36 cellular contexts compared by ENCODE assay signal in genomic region chr5:174431504-174431903, GRCh38.
"Had no signal": no experiment of that assay in that cellular context is flagged by ENCODE, and none has a peak within 500 bp of the region (broad histone marks: within the 10 kb centered on the region; RNA-seq: fewer than 3 reads in every experiment).

No MANE protein-coding gene starts in this region.

- H3K27ac Mint-ChIP-seq: activated naive CD4-positive, alpha-beta T cell treated with anti-CD3 and anti-CD28 coated beads for 36 hours; activated naive CD8-positive, alpha-beta T cell treated with anti-CD3 and anti-CD28 coated beads for 36 hours; activated T-helper 1 cell treated with anti-CD3 and anti-CD28 coated beads, Interleukin-12 subunit alpha, Interleukin-12 subunit beta, Interleukin-2, Interleukin-4 antibody, amounts not matched to agents 30 ng/mL and 10 ng/mL and 1 ng/mL, durations not matched to agents 14 hours and 24 hours and 36 hours; brain; effector memory CD8-positive, alpha-beta T cell; mesothelial cell of epicardium; nephron progenitor cell; stimulated activated effector memory CD8-positive, alpha-beta T cell treated with anti-CD3 and anti-CD28 coated beads, Interleukin-12 subunit alpha, Interleukin-12 subunit beta, amount 100 ng/mL, for 72 hours; stimulated activated naive CD8-positive, alpha-beta T cell treated with anti-CD3 and anti-CD28 coated beads, Interleukin-15, Interleukin-2, amounts not matched to agents 100 ng/mL and 50 ng/mL, for 24 hours had no signal

- ATAC-seq: effector memory CD8-positive, alpha-beta T cell; gastroesophageal sphincter; left cardiac atrium; left ventricle myocardium superior; sciatic nerve; stimulated activated effector memory CD8-positive, alpha-beta T cell treated with anti-CD3 and anti-CD28 coated beads, Interleukin-12 subunit alpha, Interleukin-12 subunit beta, amount 100 ng/mL, for 72 hours had no signal

- H3K36me3 ChIP-seq: adrenal gland, cardiac muscle cell, gastroesophageal sphincter, neutrophil, prostate gland, thoracic aorta, upper lobe of left lung, vagina had no signal

- H3K4me2 ChIP-seq: hepatocyte had no signal

- DNase-seq: activated CD4-positive, alpha-beta T cell treated with anti-CD3 and anti-CD28 coated beads for 4 hours; activated CD4-positive, alpha-beta T cell treated with anti-CD3 and anti-CD28 coated beads, Interleukin-2, amount 50 U/mL, for 4 hours; activated CD8-positive, alpha-beta memory T cell treated with anti-CD3 and anti-CD28 coated beads for 24 hours; activated effector memory CD4-positive, alpha-beta T cell treated with anti-CD3 and anti-CD28 coated beads, Interleukin-2, amount 50 U/mL, for 16 hours; activated naive CD4-positive, alpha-beta T cell treated with anti-CD3 and anti-CD28 coated beads for 36 hours; activated naive CD8-positive, alpha-beta T cell treated with anti-CD3 and anti-CD28 coated beads for 36 hours; activated T-cell treated with anti-CD3 and anti-CD28 coated beads, Interleukin-2, amount 50 U/mL, for 1 hour; adrenal gland; aorta; cerebellar nuclear complex; effector memory CD8-positive, alpha-beta T cell; erythroblast; islet precursor cell; left cardiac atrium; left ventricle myocardium superior; naive B cell; nephron progenitor cell; retina; stimulated activated CD4-positive, alpha-beta T cell treated with anti-CD3 and anti-CD28 coated beads, Interleukin-4, amount 100 ng/mL, for 24 hours; upper lobe of left lung had no signal

- H3K4me1 Mint-ChIP-seq: activated naive CD8-positive, alpha-beta T cell treated with anti-CD3 and anti-CD28 coated beads for 36 hours; naive B cell; stimulated activated effector memory CD8-positive, alpha-beta T cell treated with anti-CD3 and anti-CD28 coated beads, Interleukin-12 subunit alpha, Interleukin-12 subunit beta, amount 100 ng/mL, for 72 hours had no signal

- H3K9me3 Mint-ChIP-seq: activated naive CD4-positive, alpha-beta T cell treated with anti-CD3 and anti-CD28 coated beads for 36 hours; activated naive CD8-positive, alpha-beta T cell treated with anti-CD3 and anti-CD28 coated beads for 36 hours; activated T-helper 1 cell treated with anti-CD3 and anti-CD28 coated beads, Interleukin-12 subunit alpha, Interleukin-12 subunit beta, Interleukin-2, Interleukin-4 antibody, amounts not matched to agents 30 ng/mL and 10 ng/mL and 1 ng/mL, durations not matched to agents 14 hours and 24 hours and 36 hours; brain; mesothelial cell of epicardium; nephron progenitor cell; stimulated activated effector memory CD8-positive, alpha-beta T cell treated with anti-CD3 and anti-CD28 coated beads, Interleukin-12 subunit alpha, Interleukin-12 subunit beta, amount 100 ng/mL, for 72 hours; stimulated activated naive CD8-positive, alpha-beta T cell treated with anti-CD3 and anti-CD28 coated beads, Interleukin-15, Interleukin-2, amounts not matched to agents 100 ng/mL and 50 ng/mL, for 24 hours had no signal

- H3K36me3 Mint-ChIP-seq: activated naive CD8-positive, alpha-beta T cell treated with anti-CD3 and anti-CD28 coated beads for 36 hours; brain; mesothelial cell of epicardium; naive B cell; stimulated activated effector memory CD8-positive, alpha-beta T cell treated with anti-CD3 and anti-CD28 coated beads, Interleukin-12 subunit alpha, Interleukin-12 subunit beta, amount 100 ng/mL, for 72 hours had no signal

- H3K27ac ChIP-seq: adrenal gland, cardiac muscle cell, coronary artery, gastroesophageal sphincter, hepatocyte, neutrophil, prostate gland, skin epidermis, thoracic aorta, upper lobe of left lung, vagina, VCaP had no signal

- H3K4me3 Mint-ChIP-seq: activated naive CD4-positive, alpha-beta T cell treated with anti-CD3 and anti-CD28 coated beads for 36 hours; activated naive CD8-positive, alpha-beta T cell treated with anti-CD3 and anti-CD28 coated beads for 36 hours; activated T-helper 1 cell treated with anti-CD3 and anti-CD28 coated beads, Interleukin-12 subunit alpha, Interleukin-12 subunit beta, Interleukin-2, Interleukin-4 antibody, amounts not matched to agents 30 ng/mL and 10 ng/mL and 1 ng/mL, durations not matched to agents 14 hours and 24 hours and 36 hours; brain; effector memory CD8-positive, alpha-beta T cell; mesothelial cell of epicardium; naive B cell; nephron progenitor cell; stimulated activated effector memory CD8-positive, alpha-beta T cell treated with anti-CD3 and anti-CD28 coated beads, Interleukin-12 subunit alpha, Interleukin-12 subunit beta, amount 100 ng/mL, for 72 hours; stimulated activated naive CD8-positive, alpha-beta T cell treated with anti-CD3 and anti-CD28 coated beads, Interleukin-15, Interleukin-2, amounts not matched to agents 100 ng/mL and 50 ng/mL, for 24 hours had no signal

- H2AFZ ChIP-seq: hepatocyte had no signal

- H3K4me3 ChIP-seq: adrenal gland, cardiac muscle cell, coronary artery, gastroesophageal sphincter, hepatocyte, prostate gland, skin epidermis, thoracic aorta, upper lobe of left lung, vagina had no signal

- H3K27me3 Mint-ChIP-seq: effector memory CD8-positive, alpha-beta T cell had no signal

- H3K79me2 ChIP-seq: hepatocyte had no signal

- H3K27me3 ChIP-seq: adrenal gland, cardiac muscle cell, hepatocyte, upper lobe of left lung, vagina had no signal

- H3K9me3 ChIP-seq: adrenal gland, gastroesophageal sphincter, neutrophil, prostate gland, thoracic aorta, upper lobe of left lung, vagina had no signal

- H3K4me1 ChIP-seq: adrenal gland, gastroesophageal sphincter, prostate gland, upper lobe of left lung, vagina had no signal
